Comparison of ENCODE assay signal across 1 cellular context in genomic region chr1:85406081-85406480, GRCh38.
TF ChIP-seq lines count a peak whose summit lies in the region.

No MANE protein-coding gene starts in this region.

TF ChIP-seq in HepG2, 621 proteins besides CTCF, POLR2A, EP300 and RAD21:
- TF ChIP-seq CEBPZ (IDR thresholded peaks at IDR 0.05; ENCODE audit: low read length) (no peak), ZNF770 (CRISPR knock-in tag; IDR thresholded peaks at IDR 0.05) (no peak), ISX (CRISPR knock-in tag; conservative IDR thresholded peaks at IDR 0.05) (no peak), CREB1 (IDR thresholded peaks at IDR 0.05) (no peak), CREB1 (CRISPR knock-in tag; IDR thresholded peaks at IDR 0.05) (0 out of 2 replicates have a peak, but pooled peaks have one; percentile 21)
